ENCODE assay signal across 27 cellular contexts in genomic region chr4:158217763-158218162, GRCh38. TPM values are rescaled to one million over a fixed set of nuclear protein-coding genes. Genes with fewer than 3 reads are reported as not detected.
A peak's percentile ranks its signal among the peaks of the same experiment; 100 is the strongest.
DNase-seq lines count a peak whose midpoint lies in the region; ATAC-seq and TF ChIP-seq lines count a peak whose summit lies in the region.
"Had no signal": no experiment of that assay in that cellular context is flagged by ENCODE, and none has a peak within 500 bp of the region (broad histone marks: within the 10 kb centered on the region; RNA-seq: fewer than 3 reads in every experiment).

No MANE protein-coding gene starts in this region.

- no peak for ATAC-seq in SK-N-SH treated with all-trans-retinoic acid at 6 μM for 48 hours
- ATAC-seq: A549, Panc1 had no signal

- H3K4me1 Mint-ChIP-seq in chondrocyte (ENCODE audit: low read depth) = no peaks in the 10 kb centered on the region
- H3K4me1 Mint-ChIP-seq: IgD-negative memory B cell had no signal

- H3K4me3 Mint-ChIP-seq in chondrocyte (ENCODE audit: unreplicated experiment) = no peak overlapping the region
- H3K4me3 Mint-ChIP-seq: CD4-positive, alpha-beta memory T cell; IgD-negative memory B cell had no signal

- peaks cover 7% of the 10 kb centered on the region for H3K36me3 Mint-ChIP-seq in chondrocyte (ENCODE audit: low read depth)
- H3K36me3 Mint-ChIP-seq: CD4-positive, alpha-beta memory T cell; IgD-negative memory B cell had no signal

- TF ChIP-seq CTCF in cardiac muscle cell (IDR thresholded peaks at IDR 0.05; ENCODE audit: low read depth, low read length) = no peak
- no peak for TF ChIP-seq CTCF in right atrium auricular region (IDR thresholded peaks at IDR 0.05)
- no peak for TF ChIP-seq CTCF in tibial artery (IDR thresholded peaks at IDR 0.05)
- TF ChIP-seq CTCF in chondrocyte (IDR thresholded peaks at IDR 0.05) = no peak

- H3K4me3 ChIP-seq in cardiac muscle cell = no peak overlapping the region
- H3K4me3 ChIP-seq in right atrium auricular region = no peak overlapping the region
- no peak overlapping the region for H3K4me3 ChIP-seq in tibial artery
- H3K4me3 ChIP-seq: A549; BLaER1 treated with 17β-estradiol and CSF1 and Interleukin-3, amounts not matched to agents 10 nM and 100 nM; GM23248; HAP-1; SK-N-MC had no signal

- no peaks in the 10 kb centered on the region for H3K9me3 Mint-ChIP-seq in chondrocyte (ENCODE audit: low read depth)

- H3K27me3 ChIP-seq in cardiac muscle cell = no peaks in the 10 kb centered on the region
- H3K27me3 ChIP-seq in right atrium auricular region = no peaks in the 10 kb centered on the region
- H3K27me3 ChIP-seq in tibial artery = no peaks in the 10 kb centered on the region
- H3K27me3 ChIP-seq: BLaER1 treated with 17β-estradiol and CSF1 and Interleukin-3, amounts not matched to agents 10 nM and 100 nM had no signal

- DNase-seq in cardiac muscle cell (ENCODE audit: low read depth in 1 of 2, low spot score in 1 of 2) (peak in 1 of 2 donors; percentile 4), right atrium auricular region (ENCODE audit: low spot score) (no peak), tibial artery (no peak), chondrocyte (ENCODE audit: low spot score) (no peak), NCI-H1417 (lab: John Stamatoyannopoulos, UW) (no peak)
- DNase-seq: AML-193; CD4-positive, alpha-beta memory T cell; COR-L47; DMS53; GM23248; MM.1S; NCI-H1694; NCI-H2081; NCI-H2227 treated with DMSO at 0.1 percent for 48 hours; NCI-H69; SIG-M5 had no signal

- H3K27me3 Mint-ChIP-seq in chondrocyte (ENCODE audit: low read depth) = no peaks in the 10 kb centered on the region

- H3K4me1 ChIP-seq in cardiac muscle cell (ENCODE audit: low read depth) (peaks cover 19% of the 10 kb centered on the region), right atrium auricular region (peaks cover 0 to 5% of the 10 kb centered on the region in 2 donors), tibial artery (peaks cover 0 to 29% (median 7%) of the 10 kb centered on the region in 4 donors)
- H3K4me1 ChIP-seq: A549 had no signal

- intact Hi-C loops in tibial artery (cut with DNase I; ENCODE audit: low total_unique reads) = no loop called here

- no peak overlapping the region for H3K27ac Mint-ChIP-seq in chondrocyte (ENCODE audit: unreplicated experiment)
- H3K27ac Mint-ChIP-seq: CD4-positive, alpha-beta memory T cell; IgD-negative memory B cell had no signal

- H3K9me3 ChIP-seq in cardiac muscle cell (ENCODE audit: low read depth) (no peaks in the 10 kb centered on the region), right atrium auricular region (no peaks in the 10 kb centered on the region), tibial artery (no peaks in the 10 kb centered on the region)
- H3K9me3 ChIP-seq: A549; BLaER1 treated with 17β-estradiol and CSF1 and Interleukin-3, amounts not matched to agents 10 nM and 100 nM; HAP-1 had no signal

- H3K36me3 ChIP-seq in cardiac muscle cell (peaks cover 4% of the 10 kb centered on the region), right atrium auricular region (no peaks in the 10 kb centered on the region), tibial artery (peaks cover 0 to 13% (median 6%) of the 10 kb centered on the region in 3 donors)
- H3K36me3 ChIP-seq: HAP-1 had no signal

- peak overlapping the region; percentile 51 for H3K27ac ChIP-seq in cingulate gyrus (ENCODE audit: low read depth, low read length)
- H3K27ac ChIP-seq in cardiac muscle cell = peak overlapping the region; percentile 56
- H3K27ac ChIP-seq in right atrium auricular region = peak overlapping the region; percentile 43 to 76
- peak overlapping the region; percentile 64 to 66 for H3K27ac ChIP-seq in tibial artery
- H3K27ac ChIP-seq: A549, GM23248, HL-60, KMS-11, RWPE1, SK-N-MC had no signal

TF ChIP-seq in SK-N-SH treated with all-trans-retinoic acid at 6 μM for 48 hours, 23 proteins besides CTCF, POLR2A, EP300 and RAD21:
- TF ChIP-seq OSR1 (CRISPR knock-in tag; IDR thresholded peaks at IDR 0.05) = no peak

RNA-seq across cellular contexts. Expression of gene TMEM144, which starts 7.5 kb away (rescaled TPM):
- 7.8 and 11.6 TPM in 2 replicates for total RNA-seq in cardiac muscle cell
- 11.0 and 11.4 TPM in 2 replicates for polyA plus RNA-seq in cardiac muscle cell
- total RNA-seq in right atrium auricular region = 1 to 10 TPM; 7.1 to 9.7 TPM
- total RNA-seq in chondrocyte = 2.6 to 4.1 TPM (median 3.0 TPM) in 3 replicates
- polyA plus RNA-seq: CD4-positive, alpha-beta memory T cell; IgD-negative memory B cell had no signal

RNA-seq across cellular contexts. Expression of gene GASK1B, which starts 44.9 kb away (rescaled TPM):
- 17.3 and 19.1 TPM in 2 replicates for total RNA-seq in cardiac muscle cell
- polyA plus RNA-seq in cardiac muscle cell = 5.7 and 8.5 TPM in 2 replicates
- total RNA-seq in right atrium auricular region = 10 to 100 TPM; 49.9 to 56.9 TPM
- total RNA-seq in chondrocyte = 36.2 to 139 TPM (median 37.6 TPM) in 3 replicates
- polyA plus RNA-seq: CD4-positive, alpha-beta memory T cell had no signal
